ENCODE assay signal across 8 cellular contexts in genomic region chr11:61966673-61967176, GRCh38. TPM values are rescaled to one million over a fixed set of nuclear protein-coding genes. Genes with fewer than 3 reads are reported as not detected.
DNase-seq lines count a peak whose midpoint lies in the region; ATAC-seq and TF ChIP-seq lines count a peak whose summit lies in the region.

No MANE protein-coding gene starts in this region.

- intact Hi-C loops in adrenal gland (cut with DNase I), result no loop called here

- TF ChIP-seq CTCF in adrenal gland (IDR thresholded peaks at IDR 0.05), result no peak

- ATAC-seq in HG03354 (IDR thresholded peaks at IDR 0.05; ENCODE audit: poor library complexity, severe bottlenecking, unreplicated experiment), result no peak
- no peak for ATAC-seq in HG02970 (IDR thresholded peaks at IDR 0.05; ENCODE audit: low FRiP score, unreplicated experiment)

- peaks cover 37 to 63% of the 10 kb centered on the region in 2 donors for H3K4me1 ChIP-seq in adrenal gland (replicated peaks in 1 of 2)

- no peak for TF ChIP-seq POLR2A in adrenal gland (IDR thresholded peaks at IDR 0.05)

- peak; percentile 34 for DNase-seq in NCI-H146 treated with DMSO at 0.1 percent for 48 hours (lab: John Stamatoyannopoulos, UW; ENCODE audit: unreplicated experiment)
- peak in 6 of 7 donors; percentile 45 to 69 (median 48) for DNase-seq in adrenal gland
- peak; percentile 60 for DNase-seq in iris pigment epithelial cell (ENCODE audit: low read depth)
- peak; percentile 15 for DNase-seq in stimulated activated CD8-positive, alpha-beta memory T cell treated with anti-CD3 and anti-CD28 coated beads, Interleukin-4, amount 100 ng/mL, for 24 hours (ENCODE audit: low read depth)
- no peak for DNase-seq in epidermal melanocyte (ENCODE audit: insufficient read length, low spot score)

- peaks cover 0 to 31% of the 10 kb centered on the region in 2 donors for H3K36me3 ChIP-seq in adrenal gland (replicated peaks in 1 of 2)

- H3K27me3 ChIP-seq in adrenal gland, result no peaks in the 10 kb centered on the region

- peak overlapping the region; percentile 90 to 98 (median 97) for H3K27ac ChIP-seq in adrenal gland

- 0 to 1% (median 0%) methylated on average over 14 to 20 of the region's 20 CpGs for WGBS in adrenal gland, 4 donors

- no peaks in the 10 kb centered on the region for H3K9me3 ChIP-seq in adrenal gland (replicated peaks in 1 of 3)

- H3K4me3 ChIP-seq in GM08714 (ENCODE audit: low read length) (peak overlapping the region; percentile 86), adrenal gland (peak overlapping the region; percentile 67 to 98 (median 72))

RNA-seq across cellular contexts. Expression of gene FTH1, which starts 0.7 kb away (rescaled TPM):
- total RNA-seq in adrenal gland, result 1,000 to 10,000 TPM; 1,483 to 5,565 (median 3,595) TPM
- 1,000 to 10,000 TPM; 2,586 to 4,544 (median 2,902) TPM for polyA plus RNA-seq in adrenal gland

RNA-seq across cellular contexts. Expression of gene BEST1, which starts 16.6 kb away (rescaled TPM):
- 1 to 10 TPM; 2.4 to 5.2 (median 3.9) TPM for total RNA-seq in adrenal gland
- 1 to 10 TPM; 1.4 to 6.8 (median 4.8) TPM for polyA plus RNA-seq in adrenal gland

RNA-seq across cellular contexts. Expression of gene RAB3IL1, which starts 49.4 kb away (rescaled TPM):
- 10 to 100 TPM; 10.9 to 23.7 (median 20.1) TPM for total RNA-seq in adrenal gland
- 10 to 100 TPM in 2 of 3 donors, 1 to 10 TPM in 1; 2.7 to 17.4 (median 15.5) TPM for polyA plus RNA-seq in adrenal gland
